ENCODE assay signal across 8 cellular contexts in genomic region chr2:230925879-230926765, GRCh38. TPM values are rescaled to one million over a fixed set of nuclear protein-coding genes. Genes with fewer than 3 reads are reported as not detected.
DNase-seq lines count a peak whose midpoint lies in the region; ATAC-seq lines count a peak whose summit lies in the region.

No MANE protein-coding gene starts in this region.

- ATAC-seq in HG03045 (IDR thresholded peaks at IDR 0.05; ENCODE audit: unreplicated experiment), result peak; percentile 35
- ATAC-seq in activated T-cell treated with anti-CD3 and anti-CD28 coated beads, Interleukin-2, amount 50 U/mL, for 72 hours (replicated peaks in 1 of 2), result peak; percentile 62 to 64

- peak; percentile 11 for DNase-seq in NCI-H345 (lab: John Stamatoyannopoulos, UW)
- DNase-seq in NCI-H345 treated with DMSO at 0.1 percent for 48 hours (lab: John Stamatoyannopoulos, UW; ENCODE audit: unreplicated experiment), result no peak
- DNase-seq in activated T-cell treated with anti-CD3 and anti-CD28 coated beads, Interleukin-2, amount 50 U/mL, for 72 hours, result peak; percentile 64 to 76
- DNase-seq in stimulated activated CD4-positive, alpha-beta T cell treated with anti-CD3 and anti-CD28 coated beads, Interleukin-4, amount 100 ng/mL, for 24 hours, result peak; percentile 68
- DNase-seq in germinal center (ENCODE audit: low spot score), result no peak
- no peak for DNase-seq in NOMO-1 treated with DMSO at 0.1 percent for 48 hours (lab: John Stamatoyannopoulos, UW; ENCODE audit: unreplicated experiment)
- no peak for DNase-seq in NCI-H446 treated with DMSO at 0.1 percent for 48 hours (lab: John Stamatoyannopoulos, UW)

- peaks cover 23% of the 10 kb centered on the region for H3K27me3 Mint-ChIP-seq in activated T-cell treated with anti-CD3 and anti-CD28 coated beads, Interleukin-2, amount 50 U/mL, for 72 hours (ENCODE audit: low read depth)

- peaks cover 62% of the 10 kb centered on the region for H3K4me1 Mint-ChIP-seq in activated T-cell treated with anti-CD3 and anti-CD28 coated beads, Interleukin-2, amount 50 U/mL, for 72 hours (ENCODE audit: low read depth)

- H3K27ac Mint-ChIP-seq in activated T-cell treated with anti-CD3 and anti-CD28 coated beads, Interleukin-2, amount 50 U/mL, for 72 hours, result no peak overlapping the region

- H3K4me3 Mint-ChIP-seq in activated T-cell treated with anti-CD3 and anti-CD28 coated beads, Interleukin-2, amount 50 U/mL, for 72 hours, result peak overlapping the region; percentile 85 to 94

- H3K36me3 Mint-ChIP-seq in activated T-cell treated with anti-CD3 and anti-CD28 coated beads, Interleukin-2, amount 50 U/mL, for 72 hours (ENCODE audit: insufficient read depth in 2 of 2), result no peaks in the 10 kb centered on the region

- no peaks in the 10 kb centered on the region for H3K9me3 Mint-ChIP-seq in activated T-cell treated with anti-CD3 and anti-CD28 coated beads, Interleukin-2, amount 50 U/mL, for 72 hours

RNA-seq across cellular contexts. Expression of gene GPR55, which starts 1.1 kb away (rescaled TPM):
- total RNA-seq in activated T-cell treated with anti-CD3 and anti-CD28 coated beads, Interleukin-2, amount 50 U/mL, for 72 hours, result 1 to 10 TPM; 6.8 to 9.8 TPM

Comparison
In these comparisons a context has a peak if more than half of its experiments do, and no peak if none do; other contexts are left out.
1. DNase-seq: peak in NCI-H345 (single experiment), activated T-cell treated with anti-CD3 and anti-CD28 coated beads, Interleukin-2, amount 50 U/mL, for 72 hours (2 of 2) and stimulated activated CD4-positive, alpha-beta T cell treated with anti-CD3 and anti-CD28 coated beads, Interleukin-4, amount 100 ng/mL, for 24 hours (single experiment); none in NCI-H345 treated with DMSO at 0.1 percent for 48 hours (single experiment), germinal center (single experiment), NOMO-1 treated with DMSO at 0.1 percent for 48 hours (single experiment) and NCI-H446 treated with DMSO at 0.1 percent for 48 hours (single experiment).